Comparison of ENCODE assay signal across 19 cellular contexts in the genomic region with DNA sequence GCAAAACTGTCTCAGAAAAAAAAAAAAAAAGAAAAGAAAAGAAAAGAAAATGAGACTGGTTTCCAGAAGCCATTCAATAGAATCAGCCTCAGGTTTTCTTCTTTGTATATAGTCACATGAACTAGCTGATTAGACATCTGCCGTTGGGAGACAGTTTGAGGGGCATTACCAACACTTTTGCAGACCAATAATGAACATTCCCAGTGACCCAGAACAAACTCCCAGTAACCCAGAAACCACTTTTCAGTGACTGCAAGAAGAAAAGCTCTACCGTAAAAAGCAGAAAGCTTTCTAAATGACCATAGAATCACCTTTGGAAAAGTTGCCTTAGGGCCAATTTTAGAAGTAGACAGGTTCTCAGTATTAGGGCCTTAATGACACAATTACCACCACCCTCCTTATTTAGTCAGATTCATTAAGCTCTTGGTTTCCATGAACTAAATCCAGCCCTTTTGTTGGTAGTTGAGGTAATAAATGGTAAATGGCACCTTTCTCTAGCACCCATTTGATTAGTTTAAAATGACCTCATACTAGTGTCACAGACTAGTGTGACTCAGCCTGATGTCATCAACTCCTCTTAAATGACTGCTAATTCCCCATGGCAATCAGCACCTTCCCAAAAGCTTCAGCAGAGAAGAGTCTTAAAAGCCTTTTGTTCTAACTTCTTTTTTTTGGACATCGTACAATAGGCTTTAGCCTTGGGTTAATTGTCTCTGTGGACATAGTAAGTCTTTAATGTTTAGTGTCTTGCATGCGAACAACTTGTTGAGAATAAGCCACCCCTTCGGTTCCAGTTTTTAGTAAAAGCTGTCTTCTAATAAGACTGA. TPM values are rescaled to one million over a fixed set of nuclear protein-coding genes. Genes with fewer than 3 reads are reported as not detected.
DNase-seq lines count a peak whose midpoint lies in the region; FAIRE-seq and TF ChIP-seq lines count a peak whose summit lies in the region.
"Had no signal": no experiment of that assay in that cellular context is flagged by ENCODE, and none has a peak within 500 bp of the region (broad histone marks: within the 10 kb centered on the region; RNA-seq: fewer than 3 reads in every experiment).

No MANE protein-coding gene starts in this region.

- TF ChIP-seq CTCF in glutamatergic neuron (IDR thresholded peaks at IDR 0.05; ENCODE audit: partially characterized antibody, unreplicated experiment) (no peak), spleen (IDR thresholded peaks at IDR 0.05 in 8 of 11, conservative IDR thresholded peaks at IDR 0.05 in 3 of 11) (no peak)

- FAIRE-seq in H54 (lab: Jason Lieb, UNC), result peak; percentile 6
- FAIRE-seq: G401.6, pancreas had no signal

- peaks cover 1% of the 10 kb centered on the region for H3K4me1 Mint-ChIP-seq in glutamatergic neuron (ENCODE audit: low read depth, unreplicated experiment)

- H3K9me3 ChIP-seq in spleen, result peaks cover 5 to 16% (median 14%) of the 10 kb centered on the region in 8 donors
- H3K9me3 ChIP-seq: pancreas, vagina had no signal

- H3K27me3 ChIP-seq in spleen (replicated peaks in 1 of 7), result no peaks in the 10 kb centered on the region
- H3K27me3 ChIP-seq: BLaER1, pancreas, vagina had no signal

- in situ Hi-C loops in Caki2 (cut with HindIII; ENCODE audit: low pct_unique_long_range_greater_than_20kb, low sequenced_read_pairs), result no loop called here

- no peaks in the 10 kb centered on the region for H3K36me3 ChIP-seq in spleen
- H3K36me3 ChIP-seq: ascending aorta, BLaER1, pancreas, vagina had no signal

- no peak overlapping the region for H3K4me3 ChIP-seq in spleen
- H3K4me3 ChIP-seq: ascending aorta, BLaER1, pancreas, vagina had no signal

- H3K27ac Mint-ChIP-seq in glutamatergic neuron (ENCODE audit: unreplicated experiment), result peak overlapping the region; percentile 75
- H3K27ac Mint-ChIP-seq: activated B cell treated with CpG ODN at 0.5 μM for 24 hours; stimulated activated naive CD8-positive, alpha-beta T cell treated with anti-CD3 and anti-CD28 coated beads, Interleukin-15, Interleukin-2, amounts not matched to agents 100 ng/mL and 50 ng/mL, for 24 hours; T-cell had no signal

- intact Hi-C loops in spleen (cut with DNase I; ENCODE audit: low total_unique reads), result no loop called here

- peaks cover 4% of the 10 kb centered on the region for H3K9me3 Mint-ChIP-seq in glutamatergic neuron (ENCODE audit: unreplicated experiment)

- H3K4me1 ChIP-seq in spleen, result peaks cover 0 to 8% (median 0%) of the 10 kb centered on the region in 6 donors
- H3K4me1 ChIP-seq: ascending aorta, BLaER1, pancreas, vagina had no signal

- peaks cover 3% of the 10 kb centered on the region for H3K36me3 Mint-ChIP-seq in glutamatergic neuron (ENCODE audit: unreplicated experiment)
- H3K36me3 Mint-ChIP-seq: T-cell had no signal

- peaks cover 2% of the 10 kb centered on the region for H3K27me3 Mint-ChIP-seq in glutamatergic neuron (ENCODE audit: unreplicated experiment)
- H3K27me3 Mint-ChIP-seq: activated B cell treated with CpG ODN at 0.5 μM for 24 hours; stimulated activated naive CD8-positive, alpha-beta T cell treated with anti-CD3 and anti-CD28 coated beads, Interleukin-15, Interleukin-2, amounts not matched to agents 100 ng/mL and 50 ng/mL, for 24 hours had no signal

- H3K4me3 Mint-ChIP-seq in glutamatergic neuron (ENCODE audit: unreplicated experiment), result no peak overlapping the region
- H3K4me3 Mint-ChIP-seq: activated B cell treated with CpG ODN at 0.5 μM for 24 hours; stimulated activated naive CD8-positive, alpha-beta T cell treated with anti-CD3 and anti-CD28 coated beads, Interleukin-15, Interleukin-2, amounts not matched to agents 100 ng/mL and 50 ng/mL, for 24 hours; T-cell had no signal

- DNase-seq in Caki2 (ENCODE audit: low read depth), result peak; percentile 33
- DNase-seq in H54 (ENCODE audit: insufficient read length, low spot score), result no peak
- peak; percentile 66 for DNase-seq in SW480 (ENCODE audit: low spot score)
- DNase-seq in glutamatergic neuron, result no peak
- no peak for DNase-seq in spleen
- no peak for DNase-seq in stimulated activated CD4-positive, alpha-beta T cell treated with anti-CD3 and anti-CD28 coated beads, Interleukin-12 subunit alpha, Interleukin-12 subunit beta, amount 100 ng/mL, for 4 hours
- DNase-seq in activated T-cell treated with anti-CD3 and anti-CD28 coated beads, Interleukin-2, amount 50 U/mL, for 48 hours, result no peak
- DNase-seq: activated B cell treated with CpG ODN at 0.5 μM for 24 hours, activated gamma-delta T cell treated with Interleukin-2 at 50 U/mL for 16 hours, hypothalamus, NCI-H1092, pancreas, T-cell had no signal

- TF ChIP-seq POLR2A in H54 (IDR thresholded peaks at IDR 0.05; ENCODE audit: low read depth, low read length) (no peak), spleen (IDR thresholded peaks at IDR 0.05) (no peak)

- no peak overlapping the region for H3K27ac ChIP-seq in spleen
- H3K27ac ChIP-seq: ascending aorta, BLaER1, pancreas, RWPE1, vagina had no signal

- WGBS in spleen, 5 donors, result 74 to 87% (median 85%) methylated on average over 5 of the region's 5 CpGs

RNA-seq across cellular contexts. Expression of a gene that starts 33.6 kb away (rescaled TPM):
- total RNA-seq in Caki2 (2014; rRNA removed; shearing (Covaris generic); ENCODE audit: low replicate concordance), result 0.98 and 2.6 TPM in 2 replicates
- total RNA-seq in glutamatergic neuron (ENCODE audit: unreplicated experiment) (3.0 TPM), spleen (1 to 10 TPM in 5 of 7 donors, under 1 TPM in 2; 0.70 to 5.0 (median 1.6) TPM)
- under 1 TPM; 0.22 to 0.64 (median 0.56) TPM for polyA plus RNA-seq in spleen

RNA-seq across cellular contexts. Expression of a gene that starts 50.0 kb away (rescaled TPM):
- total RNA-seq in Caki2 (2014; rRNA removed; shearing (Covaris generic); ENCODE audit: low replicate concordance), result 9.9 and 42.5 TPM in 2 replicates
- 10.4 TPM for total RNA-seq in glutamatergic neuron (ENCODE audit: unreplicated experiment)
- total RNA-seq in spleen, result 10 to 100 TPM in 3 of 7 donors, 1 to 10 TPM in 4; 3.9 to 12.5 (median 8.8) TPM
- 1 to 10 TPM; 4.1 to 4.6 (median 4.2) TPM for polyA plus RNA-seq in spleen

Comparison
In these comparisons a context has a peak if more than half of its experiments do, and no peak if none do; other contexts are left out.
1. DNase-seq: peak in Caki2 (single experiment) and SW480 (single experiment); none in H54 (single experiment), glutamatergic neuron (single experiment), spleen (single experiment), stimulated activated CD4-positive, alpha-beta T cell treated with anti-CD3 and anti-CD28 coated beads, Interleukin-12 subunit alpha, Interleukin-12 subunit beta, amount 100 ng/mL, for 4 hours (single experiment) and activated T-cell treated with anti-CD3 and anti-CD28 coated beads, Interleukin-2, amount 50 U/mL, for 48 hours (0 of 2).